ENCODE assay signal across 1 cellular context in genomic region chr12:68259318-68259940, GRCh38.
TF ChIP-seq lines count a peak whose summit lies in the region.

No MANE protein-coding gene starts in this region.

TF ChIP-seq in GM23338, 12 proteins besides CTCF, POLR2A, EP300 and RAD21 (continued from another document):
- TF ChIP-seq ZNF462 (CRISPR knock-in tag; IDR thresholded peaks at IDR 0.05) (no peak), ZNF114 (CRISPR knock-in tag; IDR thresholded peaks at IDR 0.05) (no peak), ZNF331 (CRISPR knock-in tag; IDR thresholded peaks at IDR 0.05; ENCODE audit: low read depth) (no peak), CREB1 (CRISPR knock-in tag; IDR thresholded peaks at IDR 0.05; ENCODE audit: low read depth) (no peak), EZH2 (IDR thresholded peaks at IDR 0.05; ENCODE audit: low read depth, unreplicated experiment) (no peak), ETS1 (IDR thresholded peaks at IDR 0.05) (no peak), REST (IDR thresholded peaks at IDR 0.05; ENCODE audit: unreplicated experiment) (no peak)
